16 cellular contexts compared by ENCODE assay signal in genomic region chr4:1416948-1417260, GRCh38. TPM values are rescaled to one million over a fixed set of nuclear protein-coding genes. Genes with fewer than 3 reads are reported as not detected.
A peak's percentile ranks its signal among the peaks of the same experiment; 100 is the strongest.
DNase-seq lines count a peak whose midpoint lies in the region; ATAC-seq and TF ChIP-seq lines count a peak whose summit lies in the region.
"Had no signal": no experiment of that assay in that cellular context is flagged by ENCODE, and none has a peak within 500 bp of the region (broad histone marks: within the 10 kb centered on the region; RNA-seq: fewer than 3 reads in every experiment).

No MANE protein-coding gene starts in this region.

- no peak overlapping the region for H3K4me3 ChIP-seq in endodermal cell (ENCODE audit: low read length)

- DNase-seq in activated CD4-positive, alpha-beta T cell treated with anti-CD3 and anti-CD28 coated beads for 1 hour, result peak; percentile 4
- DNase-seq in activated CD4-positive, alpha-beta T cell treated with anti-CD3 and anti-CD28 coated beads, Interleukin-2, amount 50 U/mL, for 1 hour, result no peak
- DNase-seq in 8988T (peak; percentile 11), endodermal cell (peak; percentile 43), osteocyte (ENCODE audit: extremely low spot score, unreplicated experiment) (peak; percentile 76), Ammon's horn (ENCODE audit: low spot score) (no peak)
- DNase-seq: NCI-H1417, NCI-H2029, NCI-H510A had no signal

- H3K9me3 ChIP-seq in endodermal cell (ENCODE audit: control insufficient read depth, low read length), result no peaks in the 10 kb centered on the region

- peaks cover 34% of the 10 kb centered on the region for H3K27me3 ChIP-seq in endodermal cell (ENCODE audit: control insufficient read depth, insufficient read depth, low read length, poor library complexity, severe bottlenecking)

- WGBS in endodermal cell (ENCODE audit: insufficient coverage in 1 of 2, insufficient read length in 1 of 2), 2 experiments, result 76 to 92% methylated on average over 5 to 7 of the region's 7 CpGs

- H3K27ac Mint-ChIP-seq in endodermal cell (no peak overlapping the region), osteocyte (ENCODE audit: unreplicated experiment) (no peak overlapping the region)

- H3K4me1 ChIP-seq in endodermal cell (ENCODE audit: control insufficient read depth, insufficient read depth, low read length), result no peaks in the 10 kb centered on the region

- H3K27me3 Mint-ChIP-seq in endodermal cell (ENCODE audit: insufficient read depth), result peaks cover 39% of the 10 kb centered on the region
- peaks cover 10% of the 10 kb centered on the region for H3K27me3 Mint-ChIP-seq in osteocyte (ENCODE audit: unreplicated experiment)

- H3K9me3 Mint-ChIP-seq in endodermal cell (no peaks in the 10 kb centered on the region), osteocyte (ENCODE audit: unreplicated experiment) (no peaks in the 10 kb centered on the region)
- H3K9me3 Mint-ChIP-seq: H9 had no signal

- no peak overlapping the region for H3K27ac ChIP-seq in endodermal cell (ENCODE audit: low read depth, low read length)
- H3K27ac ChIP-seq: C4-2B had no signal

- no peak for TF ChIP-seq CTCF in endodermal cell (conservative IDR thresholded peaks at IDR 0.05)
- no peak for TF ChIP-seq CTCF in osteocyte (IDR thresholded peaks at IDR 0.05)

- no peaks in the 10 kb centered on the region for H3K36me3 ChIP-seq in endodermal cell (ENCODE audit: control insufficient read depth, insufficient read depth, low read length)

- H3K36me3 Mint-ChIP-seq in endodermal cell (ENCODE audit: low read depth), result no peaks in the 10 kb centered on the region
- H3K36me3 Mint-ChIP-seq in osteocyte (ENCODE audit: unreplicated experiment), result no peaks in the 10 kb centered on the region
- H3K36me3 Mint-ChIP-seq: IgD-negative memory B cell had no signal

- ATAC-seq in GM19467 (IDR thresholded peaks at IDR 0.05; ENCODE audit: unreplicated experiment) (no peak), HG03342 (IDR thresholded peaks at IDR 0.05; ENCODE audit: unreplicated experiment) (no peak)

- H3K4me3 Mint-ChIP-seq in endodermal cell (no peak overlapping the region), osteocyte (ENCODE audit: unreplicated experiment) (no peak overlapping the region)
- H3K4me3 Mint-ChIP-seq: H9 had no signal

- H3K9ac ChIP-seq in endodermal cell (ENCODE audit: extremely low read depth, low read length, poor library complexity, severe bottlenecking), result no peak overlapping the region

- H3K4me1 Mint-ChIP-seq in endodermal cell (peaks cover 3% of the 10 kb centered on the region), osteocyte (ENCODE audit: unreplicated experiment) (no peaks in the 10 kb centered on the region)

RNA-seq across cellular contexts. Expression of gene NKX1-1, which starts 10.7 kb away (rescaled TPM):
- total RNA-seq in endodermal cell (not detected), osteocyte (not detected in 2 replicates)
- polyA plus RNA-seq in endodermal cell (2013, experiment 1 of 2), result 0.18 TPM
- not detected for polyA plus RNA-seq in endodermal cell (2013, experiment 2 of 2)
- total RNA-seq: H9, HT-29, LHCN-M2 had no signal
- polyA plus RNA-seq: IgD-negative memory B cell had no signal

Comparison
In these comparisons a context has a peak if more than half of its experiments do, and no peak if none do; other contexts are left out.
1. DNase-seq: peak in activated CD4-positive, alpha-beta T cell treated with anti-CD3 and anti-CD28 coated beads for 1 hour (single experiment), 8988T (single experiment), endodermal cell (single experiment) and osteocyte (single experiment); none in activated CD4-positive, alpha-beta T cell treated with anti-CD3 and anti-CD28 coated beads, Interleukin-2, amount 50 U/mL, for 1 hour (single experiment) and Ammon's horn (single experiment).